8 cellular contexts compared by ENCODE assay signal in the genomic region with DNA sequence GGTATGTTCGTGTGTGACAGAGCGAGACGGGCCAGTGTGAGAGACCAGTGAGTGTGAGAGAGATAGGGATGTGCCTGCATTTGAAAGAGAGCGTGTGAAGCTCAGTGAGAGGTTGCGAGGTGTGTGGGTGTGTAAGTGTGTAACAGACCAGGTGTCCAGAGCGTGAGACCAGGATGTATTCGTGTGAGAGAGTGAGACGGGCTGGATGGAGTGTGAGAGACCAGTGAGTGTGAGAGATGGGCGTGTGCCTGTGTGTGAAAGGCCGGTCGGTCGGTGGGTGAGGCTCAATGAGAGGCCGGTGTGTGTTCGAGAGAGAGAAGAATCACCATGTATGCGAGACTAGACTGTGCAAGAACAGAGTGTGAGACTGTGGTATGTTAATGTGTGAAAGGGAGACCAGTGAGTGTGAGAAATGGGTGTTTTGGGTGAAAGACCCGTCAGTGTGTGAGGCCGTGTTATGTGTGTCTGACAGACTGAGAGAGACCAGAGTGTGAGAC. TPM values are rescaled to one million over a fixed set of nuclear protein-coding genes. Genes with fewer than 3 reads are reported as not detected.
A peak's percentile ranks its signal among the peaks of the same experiment; 100 is the strongest.
DNase-seq lines count a peak whose midpoint lies in the region; ATAC-seq and TF ChIP-seq lines count a peak whose summit lies in the region.

No MANE protein-coding gene starts in this region.

- H3K4me3 ChIP-seq in ACC112 (ENCODE audit: low read depth, low read length) (peak overlapping the region; percentile 94), epithelial cell of proximal tubule (ENCODE audit: low read depth, low read length) (peak overlapping the region; percentile 65), neural cell (ENCODE audit: low read length) (peak overlapping the region; percentile 79)

- H3K27ac ChIP-seq in ACC112 (ENCODE audit: low read depth, low read length) (peak overlapping the region; percentile 93), neural cell (ENCODE audit: low read length) (peak overlapping the region; percentile 93)

- no peaks in the 10 kb centered on the region for H3K27me3 ChIP-seq in ACC112 (ENCODE audit: insufficient read depth, low read length)
- no peaks in the 10 kb centered on the region for H3K27me3 ChIP-seq in neural cell (ENCODE audit: insufficient read depth, low read depth, low read length)

- H3K9me2 ChIP-seq in neural cell (ENCODE audit: insufficient read depth, low read length) = no peaks in the 10 kb centered on the region

- no peak for ATAC-seq in HG02588 (IDR thresholded peaks at IDR 0.05; ENCODE audit: unreplicated experiment)
- no peak for ATAC-seq in HG03039 (IDR thresholded peaks at IDR 0.05; ENCODE audit: unreplicated experiment)

- TF ChIP-seq CTCF in epithelial cell of proximal tubule (conservative IDR thresholded peaks at IDR 0.05; ENCODE audit: low read depth, low read length) (no peak), neural cell (IDR thresholded peaks at IDR 0.05; ENCODE audit: poor library complexity, severe bottlenecking) (no peak)

- TF ChIP-seq EP300 in neural cell (conservative IDR thresholded peaks at IDR 0.05; ENCODE audit: poor library complexity, severe bottlenecking) = no peak

- TF ChIP-seq RAD21 in neural cell (conservative IDR thresholded peaks at IDR 0.05) = no peak

- H4K20me1 ChIP-seq in neural cell (ENCODE audit: insufficient read depth) = no peaks in the 10 kb centered on the region

- H3K36me3 ChIP-seq in ACC112 (ENCODE audit: insufficient read depth, low read length) (peaks cover 5% of the 10 kb centered on the region), neural cell (ENCODE audit: insufficient read depth, low read length) (peaks cover 5% of the 10 kb centered on the region)

- H2AFZ ChIP-seq in ACC112 (ENCODE audit: low read length, unreplicated experiment) (peak overlapping the region; percentile 91), neural cell (ENCODE audit: low read depth, low read length) (peak overlapping the region; percentile 97)

- DNase-seq in KG1 (lab: John Stamatoyannopoulos, UW) (peak; percentile 45), epithelial cell of proximal tubule (ENCODE audit: low read depth) (no peak), NCI-H446 treated with DMSO at 0.1 percent for 48 hours (lab: John Stamatoyannopoulos, UW) (no peak), NCI-H187 treated with DMSO at 0.1 percent for 48 hours (lab: John Stamatoyannopoulos, UW) (no peak)

- peak overlapping the region; percentile 92 for H3K9ac ChIP-seq in neural cell (ENCODE audit: low read length)

- no peaks in the 10 kb centered on the region for H3K4me1 ChIP-seq in ACC112 (ENCODE audit: control insufficient read depth, insufficient read depth, low read length, unreplicated experiment)

- H3K79me2 ChIP-seq in ACC112 (ENCODE audit: control insufficient read depth, insufficient read depth, low read length, unreplicated experiment) (no peaks in the 10 kb centered on the region), neural cell (replicated peaks; ENCODE audit: insufficient read depth, low read length) (peaks cover 7% of the 10 kb centered on the region)

- peaks cover 3% of the 10 kb centered on the region for H3K9me3 ChIP-seq in neural cell (ENCODE audit: low read length)

- peak overlapping the region; percentile 75 for H3K4me2 ChIP-seq in neural cell (ENCODE audit: low read length)

- no peaks in the 10 kb centered on the region for H3F3A ChIP-seq in neural cell (ENCODE audit: insufficient read depth, low read length, poor library complexity, severe bottlenecking)

TF ChIP-seq in neural cell, 6 proteins besides CTCF, POLR2A, EP300 and RAD21:
- no peak for TF ChIP-seq REST (IDR thresholded peaks at IDR 0.05; ENCODE audit: borderline replicate concordance)
- no peak for TF ChIP-seq TAF1 (IDR thresholded peaks at IDR 0.05; ENCODE audit: low read depth)
- TF ChIP-seq POLR2AphosphoS5 (IDR thresholded peaks at IDR 0.05) = peak; percentile 0

RNA-seq across cellular contexts. Expression of gene ZNF471, which starts 0.7 kb away (rescaled TPM):
- 0.69 and 1.0 TPM in 2 replicates for total RNA-seq in epithelial cell of proximal tubule
- polyA plus RNA-seq in neural cell = 30.0 and 31.1 TPM in 2 replicates
- polyA minus RNA-seq in neural cell = 22.4 and 29.4 TPM in 2 replicates

RNA-seq across cellular contexts. Expression of gene ZFP28, which starts 30.4 kb away (rescaled TPM):
- total RNA-seq in epithelial cell of proximal tubule = 7.9 and 12.2 TPM in 2 replicates
- polyA plus RNA-seq in neural cell = 39.9 and 45.1 TPM in 2 replicates
- polyA minus RNA-seq in neural cell = 41.9 and 44.9 TPM in 2 replicates

RNA-seq across cellular contexts. Expression of gene ZNF667, which starts 31.2 kb away (rescaled TPM):
- 3.0 and 6.1 TPM in 2 replicates for total RNA-seq in epithelial cell of proximal tubule
- polyA plus RNA-seq in neural cell = 17.4 and 19.6 TPM in 2 replicates
- polyA minus RNA-seq in neural cell = 35.1 and 40.1 TPM in 2 replicates

RNA-seq across cellular contexts. Expression of gene ZNF470, which starts 58.9 kb away (rescaled TPM):
- total RNA-seq in epithelial cell of proximal tubule = 1.2 and 3.1 TPM in 2 replicates
- polyA plus RNA-seq in neural cell = 9.6 and 13.6 TPM in 2 replicates
- 20.7 and 25.6 TPM in 2 replicates for polyA minus RNA-seq in neural cell
